8 cellular contexts compared by ENCODE assay signal in the genomic region with DNA sequence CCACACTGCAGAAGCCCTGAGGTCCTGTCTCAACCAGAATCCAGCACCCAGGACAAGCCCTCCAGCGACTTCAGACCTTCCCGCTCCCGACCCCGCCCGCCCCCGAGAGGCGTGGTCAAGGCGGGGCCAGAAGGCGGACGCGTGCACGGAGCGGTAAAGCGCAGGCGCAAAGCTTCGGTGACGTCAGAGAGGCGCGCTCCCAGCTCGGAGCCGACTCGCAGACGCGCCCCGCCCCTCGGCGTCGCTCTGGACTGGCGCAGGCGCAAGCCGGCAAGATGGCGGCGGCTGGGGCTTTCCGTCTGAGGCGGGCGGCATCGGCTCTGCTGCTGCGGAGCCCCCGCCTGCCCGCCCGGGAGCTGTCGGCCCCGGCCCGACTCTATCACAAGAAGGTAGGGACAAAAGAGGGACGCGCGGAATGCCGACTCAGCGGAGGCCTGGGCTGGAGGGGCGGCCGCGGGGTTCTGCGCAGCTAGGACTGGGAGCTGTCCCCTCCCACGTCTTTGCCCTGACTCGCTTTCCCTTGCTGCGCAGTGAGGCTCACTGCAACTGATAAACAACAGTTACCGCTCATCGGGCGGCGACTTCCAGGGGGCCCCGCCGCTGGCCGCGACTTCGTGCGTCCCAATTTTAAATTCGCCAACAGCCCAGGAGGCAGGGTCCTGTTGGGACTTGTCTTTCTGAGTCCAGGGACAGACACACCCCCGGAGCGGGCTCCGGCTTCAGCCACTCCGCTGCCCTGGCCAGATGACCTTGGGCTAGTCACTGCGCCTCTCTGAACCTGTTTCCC. TPM values are rescaled to one million over a fixed set of nuclear protein-coding genes. Genes with fewer than 3 reads are reported as not detected.
DNase-seq lines count a peak whose midpoint lies in the region; ATAC-seq and TF ChIP-seq lines count a peak whose summit lies in the region.

A gene (plus strand): TSS at position 249 of the 787 bp plus-strand sequence. CDS start 27 bp downstream, at position 276.

- peaks cover 6% of the 10 kb centered on the region for H3K4me1 Mint-ChIP-seq in type B pancreatic cell (ENCODE audit: unreplicated experiment)

- H3K4me1 ChIP-seq in heart right ventricle: peaks cover 5 to 80% (median 67%) of the 10 kb centered on the region in 9 donors

- H3K27ac ChIP-seq in heart right ventricle: peak within 1 kb of the TSS; percentile 78 to 97 (median 94)

- TF ChIP-seq CTCF in heart right ventricle (IDR thresholded peaks at IDR 0.05): no peak
- no peak for TF ChIP-seq CTCF in type B pancreatic cell (conservative IDR thresholded peaks at IDR 0.05)

- ATAC-seq in GM18498 (IDR thresholded peaks at IDR 0.05; ENCODE audit: unreplicated experiment): peak; percentile 59
- peak; percentile 70 for ATAC-seq in HG02885 (IDR thresholded peaks at IDR 0.05; ENCODE audit: poor library complexity, unreplicated experiment)
- peak; percentile 88 to 95 (median 92) for ATAC-seq in heart right ventricle

- H3K27me3 Mint-ChIP-seq in type B pancreatic cell: no peaks in the 10 kb centered on the region

- H3K4me3 Mint-ChIP-seq in type B pancreatic cell: peak within 1 kb of the TSS; percentile 100

- H3K36me3 ChIP-seq in heart right ventricle: peaks cover 0 to 46% (median 33%) of the 10 kb centered on the region in 9 donors

- peaks cover under 1% of the 10 kb centered on the region for H3K36me3 Mint-ChIP-seq in type B pancreatic cell

- H3K9me3 ChIP-seq in heart right ventricle: no peaks in the 10 kb centered on the region

- peak within 1 kb of the TSS; percentile 100 for H3K27ac Mint-ChIP-seq in type B pancreatic cell

- 0 to 1% methylated on average over 65 to 72 of the region's 72 CpGs for WGBS in heart right ventricle, 2 donors

- peak within 1 kb of the TSS; percentile 57 to 99 (median 90) for H3K4me3 ChIP-seq in heart right ventricle

- peak; percentile 89 for DNase-seq in NCI-H1694 (lab: John Stamatoyannopoulos, UW)
- peak; percentile 92 for DNase-seq in amniotic epithelial cell (ENCODE audit: low read depth)
- peak; percentile 98 to 99 for DNase-seq in heart right ventricle
- peak; percentile 96 to 100 (median 98) for DNase-seq in posterior cingulate gyrus
- peak; percentile 100 for DNase-seq in type B pancreatic cell (ENCODE audit: extremely low spot score, unreplicated experiment)

- intact Hi-C loops in T-helper 1 cell treated with Interleukin-12 subunit alpha and Interleukin-12 subunit beta and Interleukin-4 antibody, amounts not matched to agents 30 ng/mL and 1 ng/mL, for 36 hours (cut with micrococcal nuclease): loop anchor here (1.0 to 5.0 kb wide), 17 partner anchors 56 to 1605 kb away; a partner anchor contains a TSS
- intact Hi-C loops in heart right ventricle (cut with DNase I): loop anchor here in 9 of 10 donors (1.0 to 10.0 kb wide), 15 partner anchors 54 to 532 kb away; a partner anchor contains a TSS
- intact Hi-C loops in posterior cingulate gyrus (cut with DNase I): loop anchor here (1.0 to 5.0 kb wide), 4 partner anchors 45 to 530 kb away; a partner anchor contains a TSS

- H3K27me3 ChIP-seq in heart right ventricle: no peaks in the 10 kb centered on the region

- H3K9me3 Mint-ChIP-seq in type B pancreatic cell: no peaks in the 10 kb centered on the region

RNA-seq across cellular contexts. Expression of the gene that starts here (rescaled TPM):
- 71.4 and 77.2 TPM in 2 replicates for total RNA-seq in T-helper 1 cell treated with Interleukin-12 subunit alpha and Interleukin-12 subunit beta and Interleukin-4 antibody, amounts not matched to agents 30 ng/mL and 1 ng/mL, for 36 hours
- total RNA-seq in heart right ventricle: 100 to 1,000 TPM; 321 to 630 (median 522) TPM
- polyA plus RNA-seq in heart right ventricle: 100 to 1,000 TPM; 164 to 215 TPM
- total RNA-seq in type B pancreatic cell (ENCODE audit: low replicate concordance): 78.9 and 106 TPM in 2 replicates

Comparison
In these comparisons a context has a peak if more than half of its experiments do, and no peak if none do; other contexts are left out.
1. Peak in every context shown above with its lines: DNase-seq, ATAC-seq, H3K4me3 ChIP-seq and H3K27ac ChIP-seq.